7 cellular contexts compared by ENCODE assay signal in genomic region chr21:44154816-44155230, GRCh38. TPM values are rescaled to one million over a fixed set of nuclear protein-coding genes. Genes with fewer than 3 reads are reported as not detected.
A peak's percentile ranks its signal among the peaks of the same experiment; 100 is the strongest.
DNase-seq lines count a peak whose midpoint lies in the region; ATAC-seq and TF ChIP-seq lines count a peak whose summit lies in the region.
"Not testable (repeated sequence)": the region's sequence is repeated elsewhere in the genome, so short reads cannot be mapped to it uniquely, and the experiment has no call there.

No MANE protein-coding gene starts in this region.

- not testable (repeated sequence) for H3K4me1 ChIP-seq in heart left ventricle

- intact Hi-C loops in heart left ventricle (cut with DNase I), result not testable (repeated sequence)

- peak; percentile 27 for ATAC-seq in GM18907 (IDR thresholded peaks at IDR 0.05; ENCODE audit: unreplicated experiment)
- peak; percentile 23 for ATAC-seq in GM21529 (IDR thresholded peaks at IDR 0.05; ENCODE audit: unreplicated experiment)
- peak; percentile 15 for ATAC-seq in HG02852 (IDR thresholded peaks at IDR 0.05; ENCODE audit: unreplicated experiment)
- peak; percentile 22 for ATAC-seq in HG03175 (IDR thresholded peaks at IDR 0.05; ENCODE audit: unreplicated experiment)
- peak; percentile 37 for ATAC-seq in T-helper 17 cell
- peak; percentile 22 to 78 (median 73) for ATAC-seq in heart left ventricle
- peak; percentile 9 to 17 for ATAC-seq in naive thymus-derived CD8-positive, alpha-beta T cell

- not testable (repeated sequence) for H3K36me3 ChIP-seq in heart left ventricle

- POLR2A ChIA-PET in naive thymus-derived CD8-positive, alpha-beta T cell (lab: Charles Lee), result not testable (repeated sequence)

- H3K9me3 Mint-ChIP-seq in naive thymus-derived CD8-positive, alpha-beta T cell, result not testable (repeated sequence)

- not testable (repeated sequence) for H3K27me3 Mint-ChIP-seq in T-helper 17 cell; naive thymus-derived CD8-positive, alpha-beta T cell

- H3K4me1 Mint-ChIP-seq in T-helper 17 cell; naive thymus-derived CD8-positive, alpha-beta T cell: not testable (repeated sequence)

- H3K4me3 ChIP-seq in heart left ventricle, result not testable (repeated sequence)

- WGBS in heart left ventricle, 4 donors, result no CpG with 5 or more reads among the region's 20 CpGs

- not testable (repeated sequence) for H3K4me3 Mint-ChIP-seq in T-helper 17 cell; naive thymus-derived CD8-positive, alpha-beta T cell

- H3K36me3 Mint-ChIP-seq in T-helper 17 cell (ENCODE audit: low read depth); naive thymus-derived CD8-positive, alpha-beta T cell: not testable (repeated sequence)

- H3K27ac Mint-ChIP-seq in T-helper 17 cell; naive thymus-derived CD8-positive, alpha-beta T cell: not testable (repeated sequence)

- not testable (repeated sequence) for TF ChIP-seq CTCF in heart left ventricle (IDR thresholded peaks at IDR 0.05)

- H3K9me3 ChIP-seq in T-helper 17 cell (ENCODE audit: control insufficient read depth, low read length, poor library complexity, severe bottlenecking); heart left ventricle: not testable (repeated sequence)

- H3K27me3 ChIP-seq in heart left ventricle, result not testable (repeated sequence)

- TF ChIP-seq POLR2A in heart left ventricle (IDR thresholded peaks at IDR 0.05), result not testable (repeated sequence)

- not testable (repeated sequence) for H3K27ac ChIP-seq in heart left ventricle

- DNase-seq in T-helper 17 cell; heart left ventricle; naive thymus-derived CD8-positive, alpha-beta T cell: not testable (repeated sequence)

RNA-seq across cellular contexts. Expression of gene GATD3, which starts 21.3 kb away (rescaled TPM):
- total RNA-seq in T-helper 17 cell (10 to 100 TPM; 39.8 to 50.5 TPM), heart left ventricle (100 to 1,000 TPM in 2 of 9 donors, 10 to 100 TPM in 7; 10.2 to 140 (median 14.1) TPM)
- polyA plus RNA-seq in heart left ventricle, result 100 to 1,000 TPM in 1 of 2 donors, 10 to 100 TPM in 1; 26.5 to 109 TPM
- total RNA-seq in naive thymus-derived CD8-positive, alpha-beta T cell, result 10 to 100 TPM; 15.2 to 18.9 TPM
- polyA plus RNA-seq in naive thymus-derived CD8-positive, alpha-beta T cell, result 10 to 100 TPM; 44.3 to 51.8 (median 51.5) TPM

RNA-seq across cellular contexts. Expression of gene PWP2, which starts 47.6 kb away (rescaled TPM):
- total RNA-seq in T-helper 17 cell (10 to 100 TPM; 21.9 to 28.7 TPM), heart left ventricle (10 to 100 TPM in 1 of 9 donors, 1 to 10 TPM in 6, under 1 TPM in 1, not detected in 1; 0.70 to 10.2 (median 5.0) TPM)
- polyA plus RNA-seq in heart left ventricle, result 1 to 10 TPM; 1.1 to 6.0 TPM
- total RNA-seq in naive thymus-derived CD8-positive, alpha-beta T cell, result 10 to 100 TPM in 1 of 2 experiments, 1 to 10 TPM in 1; 9.0 to 12.4 TPM
- polyA plus RNA-seq in naive thymus-derived CD8-positive, alpha-beta T cell, result 10 to 100 TPM in 1 of 3 donors, 1 to 10 TPM in 2; 6.2 to 12.6 (median 6.3) TPM

Comparison
In these comparisons a context has a peak if more than half of its experiments do, and no peak if none do; other contexts are left out.
1. ATAC-seq: peak in every context shown above with its lines; median percentile 73 in heart left ventricle; 37 in T-helper 17 cell; 27 in GM18907; 23 in GM21529; 22 in HG03175; 15 in HG02852; 13 in naive thymus-derived CD8-positive, alpha-beta T cell.